Comparison of ENCODE assay signal across 8 cellular contexts in the genomic region with DNA sequence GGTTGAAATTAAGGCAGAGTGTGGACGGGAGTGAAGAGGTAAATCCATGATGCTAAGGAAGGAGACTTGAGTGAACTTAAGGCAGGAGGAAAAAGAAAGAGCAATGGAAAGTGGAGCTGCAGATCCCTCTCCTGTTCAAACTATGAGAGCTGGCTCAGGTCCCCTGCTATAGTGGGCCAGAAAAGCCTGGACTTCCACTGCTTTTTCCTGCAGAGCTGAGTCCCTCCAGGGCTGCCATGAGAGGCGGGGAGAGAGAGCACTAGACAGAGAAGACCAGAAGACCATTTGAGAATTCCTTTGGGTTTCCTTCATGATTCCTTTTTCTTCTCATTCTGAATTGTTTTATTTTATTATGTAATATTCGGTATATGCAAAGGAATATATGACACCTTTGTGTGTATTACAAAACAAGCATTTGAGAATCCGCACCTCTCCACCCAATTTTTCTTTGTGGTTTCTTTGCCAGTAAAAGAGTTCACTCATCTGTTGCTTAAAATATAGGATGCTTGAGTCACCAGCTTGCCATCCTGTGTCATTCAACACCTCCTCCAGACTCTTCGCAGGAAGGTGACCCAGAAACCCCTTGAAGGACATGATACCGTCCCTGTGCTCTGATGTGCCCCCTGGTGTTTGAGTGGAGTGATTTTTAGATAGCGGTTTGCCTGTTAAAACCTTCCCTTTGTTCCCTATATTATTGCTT. TPM values are rescaled to one million over a fixed set of nuclear protein-coding genes. Genes with fewer than 3 reads are reported as not detected.
DNase-seq lines count a peak whose midpoint lies in the region; ATAC-seq and TF ChIP-seq lines count a peak whose summit lies in the region.

No MANE protein-coding gene starts in this region.

- no peaks in the 10 kb centered on the region for H3K27me3 ChIP-seq in adipocyte (replicated peaks; ENCODE audit: control insufficient read depth, insufficient read depth, low read length)
- H3K27me3 ChIP-seq in hepatocyte, result no peaks in the 10 kb centered on the region

- H3K4me1 ChIP-seq in adipocyte (ENCODE audit: control insufficient read depth, insufficient read depth, low read length) (peaks cover 28% of the 10 kb centered on the region), hepatocyte (ENCODE audit: insufficient read depth) (peaks cover 15% of the 10 kb centered on the region)

- no peaks in the 10 kb centered on the region for H3K27me3 Mint-ChIP-seq in T-cell

- POLR2A ChIA-PET in T-cell (lab: Charles Lee), result interaction anchor here (0.6 to 0.8 kb wide), 2 partner anchors 57 to 1142 kb away, joined by 3 to 5 read pairs; no protein-coding TSS in a partner anchor

- H4K20me1 ChIP-seq in hepatocyte (ENCODE audit: insufficient read depth, poor library complexity, severe bottlenecking), result peaks cover 82% of the 10 kb centered on the region

- ATAC-seq in T-cell (replicated peaks in 1 of 4) (peak; percentile 50 to 74 (median 62)), GM19023 (IDR thresholded peaks at IDR 0.05; ENCODE audit: unreplicated experiment) (no peak), GM18520 (IDR thresholded peaks at IDR 0.05; ENCODE audit: unreplicated experiment) (no peak)

- H3K9ac ChIP-seq in adipocyte (ENCODE audit: low read length), result no peak overlapping the region

- no peak overlapping the region for H3K4me2 ChIP-seq in hepatocyte

- peak overlapping the region; percentile 1 to 39 (median 17) for H3K4me3 Mint-ChIP-seq in T-cell

- H3K27ac Mint-ChIP-seq in T-cell, result peak overlapping the region; percentile 62 to 85

- peaks cover 96% of the 10 kb centered on the region for H3K79me2 ChIP-seq in hepatocyte

- H2AFZ ChIP-seq in hepatocyte, result no peak overlapping the region

- H3K36me3 ChIP-seq in adipocyte (ENCODE audit: control insufficient read depth, insufficient read depth, low read length, severe bottlenecking) (no peaks in the 10 kb centered on the region), hepatocyte (replicated peaks; ENCODE audit: insufficient read depth, low read depth) (no peaks in the 10 kb centered on the region)

- H3K4me1 Mint-ChIP-seq in T-cell, result peaks cover 47 to 72% (median 67%) of the 10 kb centered on the region in 3 donors

- peak overlapping the region; percentile 79 for H3K27ac ChIP-seq in hepatocyte

- H3K36me3 Mint-ChIP-seq in T-cell, result peaks cover 6% of the 10 kb centered on the region

- peak; percentile 47 for TF ChIP-seq CTCF in hepatocyte (IDR thresholded peaks at IDR 0.05; ENCODE audit: poor library complexity)

- WGBS in hepatocyte (ENCODE audit: low lambda C conversion rate, missing lambda C conversion rate), result 71% methylated on average over 7 of the region's 7 CpGs

- peak; percentile 49 for DNase-seq in COR-L47 (lab: John Stamatoyannopoulos, UW)
- DNase-seq in HT-29 (ENCODE audit: low spot score), result peak; percentile 50
- peak; percentile 22 to 74 (median 62) for DNase-seq in T-cell
- peak; percentile 74 for DNase-seq in adipocyte (ENCODE audit: low read depth)
- DNase-seq in hepatocyte (ENCODE audit: low spot score), result peak; percentile 47
- peak; percentile 76 to 80 for DNase-seq in stimulated activated CD4-positive, alpha-beta T cell treated with anti-CD3 and anti-CD28 coated beads, Interleukin-15, amount 100 ng/mL, for 48 hours (ENCODE audit: low read depth in 2 of 2)

- H3K9me3 ChIP-seq in adipocyte (ENCODE audit: control insufficient read depth, low read length) (no peaks in the 10 kb centered on the region), hepatocyte (ENCODE audit: low read depth) (no peaks in the 10 kb centered on the region)

- H3K4me3 ChIP-seq in adipocyte (ENCODE audit: low read length), result no peak overlapping the region
- H3K4me3 ChIP-seq in hepatocyte, result no peak overlapping the region

- H3K9me3 Mint-ChIP-seq in T-cell, result no peaks in the 10 kb centered on the region

- CTCF ChIA-PET in T-cell (lab: Charles Lee), result interaction anchor here (0.5 to 3.2 kb wide), 13 partner anchors 10 to 452 kb away, joined by 3 to 21 read pairs (median 3); a partner anchor contains a TSS

- H3K9me2 ChIP-seq in hepatocyte (replicated peaks; ENCODE audit: insufficient read depth), result no peaks in the 10 kb centered on the region

RNA-seq across cellular contexts. Expression of a gene that starts 24.4 kb away (rescaled TPM):
- 88.5 and 104 TPM in 2 replicates for total RNA-seq in HT-29 (2014; rRNA removed; shearing (Covaris generic))
- total RNA-seq in T-cell (100 to 1,000 TPM in 3 of 5 donors, 10 to 100 TPM in 2; 71.9 to 128 (median 112) TPM), hepatocyte (109 and 114 TPM in 2 replicates)
- polyA plus RNA-seq in hepatocyte, result 96.3 and 113 TPM in 2 replicates

RNA-seq across cellular contexts. Expression of a gene that starts 56.8 kb away (rescaled TPM):
- 12.2 and 14.6 TPM in 2 replicates for total RNA-seq in HT-29 (2014; rRNA removed; shearing (Covaris generic))
- total RNA-seq in T-cell, result 10 to 100 TPM; 14.4 to 21.7 (median 16.7) TPM
- 7.2 and 9.2 TPM in 2 replicates for total RNA-seq in hepatocyte
- 4.1 and 7.4 TPM in 2 replicates for polyA plus RNA-seq in hepatocyte

RNA-seq across cellular contexts. Expression of a gene that starts 57.6 kb away (rescaled TPM):
- not detected in 2 replicates for total RNA-seq in HT-29 (2014; rRNA removed; shearing (Covaris generic))
- total RNA-seq in T-cell (1 to 10 TPM in 1 of 5 donors, under 1 TPM in 3, not detected in 1; 0.56 to 1.2 (median 0.75) TPM), hepatocyte (not detected in 2 replicates)
- 0.33 TPM in 1 of 2 replicates, not detected in the other for polyA plus RNA-seq in hepatocyte

Comparison
In these comparisons a context has a peak if more than half of its experiments do, and no peak if none do; other contexts are left out.
1. ATAC-seq: peak in T-cell (4 of 4); none in GM19023 (single experiment) and GM18520 (single experiment).
2. Peak in every context shown above with its lines, with median percentiles within 50 percentile points of each other: DNase-seq.